8 cellular contexts compared by ENCODE assay signal in the genomic region with DNA sequence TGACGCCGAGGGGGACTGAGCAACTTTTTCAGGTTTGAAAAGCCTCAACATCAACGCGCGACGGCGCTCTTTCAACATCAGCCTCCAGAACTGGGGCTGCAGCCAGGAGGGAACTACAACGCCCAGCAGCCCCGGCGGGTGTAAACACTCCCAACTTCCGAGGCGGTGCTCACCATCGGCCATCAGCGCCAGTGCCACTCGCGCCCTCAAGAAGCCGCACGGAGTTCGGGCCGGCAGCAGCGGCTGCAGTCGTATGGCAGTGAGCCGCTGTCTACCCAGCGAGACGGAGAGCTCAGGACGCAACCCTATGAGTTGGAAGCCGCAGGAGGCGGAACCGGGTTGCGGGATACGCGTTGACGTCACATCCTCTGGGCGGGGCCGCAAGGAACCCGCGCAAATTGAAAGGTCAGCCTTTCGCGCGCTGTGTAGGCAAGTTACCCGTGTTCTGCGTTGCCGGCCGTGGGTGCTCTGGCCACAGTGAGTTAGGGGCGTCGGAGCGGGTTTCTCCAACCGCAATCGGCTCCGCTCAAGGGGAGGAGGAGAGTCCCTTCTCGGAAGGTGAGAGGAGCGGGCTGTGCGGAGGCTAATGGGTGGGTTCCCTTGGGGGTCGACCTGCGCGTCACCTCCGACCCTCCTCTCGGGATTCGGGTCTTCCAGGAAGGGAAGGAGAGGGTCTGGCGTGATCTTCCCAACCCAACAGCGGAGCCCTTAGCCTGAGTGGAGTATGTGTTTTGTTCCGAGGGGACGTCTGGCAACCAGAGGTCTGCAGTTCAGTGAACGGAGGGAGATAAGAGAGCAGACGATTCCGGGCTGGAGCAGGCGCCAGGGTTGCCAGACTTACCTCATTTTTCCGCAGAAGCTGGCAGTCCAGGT. TPM values are rescaled to one million over a fixed set of nuclear protein-coding genes. Genes with fewer than 3 reads are reported as not detected.
A peak's percentile ranks its signal among the peaks of the same experiment; 100 is the strongest.
DNase-seq lines count a peak whose midpoint lies in the region; TF ChIP-seq lines count a peak whose summit lies in the region.

A gene (plus strand): TSS at position 409 of the 873 bp plus-strand sequence. CDS start 2,222 bp downstream, outside the sequence.

- H3K4ac ChIP-seq in mesendoderm (ENCODE audit: low read depth, low read length), result no peak within 1 kb of the TSS

- peak within 1 kb of the TSS; percentile 99 for H3K4me3 ChIP-seq in Caco-2 (ENCODE audit: low read depth, low read length)
- H3K4me3 ChIP-seq in endocrine pancreas (ENCODE audit: control insufficient read depth, insufficient read depth, low read length), result peak within 1 kb of the TSS; percentile 57
- peak within 1 kb of the TSS; percentile 75 for H3K4me3 ChIP-seq in mesendoderm (ENCODE audit: low read length)

- CTCF ChIA-PET in Caco-2 (lab: Charles Lee), result interaction anchor here (0.6 kb wide), 1 partner anchor 861 kb away, joined by 3 read pairs; no protein-coding TSS in a partner anchor

- no CpG with 5 or more reads among the region's 68 CpGs for whole genome bisulfite sequencing in mesendoderm (ENCODE audit: extremely low coverage, insufficient coverage, low lambda C conversion rate)

- peaks cover 17% of the 10 kb centered on the region for H3K36me3 Mint-ChIP-seq in Caco-2 (ENCODE audit: insufficient read depth, unreplicated experiment)

- peaks cover 14% of the 10 kb centered on the region for H3K79me2 ChIP-seq in mesendoderm (ENCODE audit: control insufficient read depth, insufficient read depth, low read length)

- intact Hi-C loops in Caco-2 (cut with micrococcal nuclease; ENCODE audit: unreplicated experiment), result loop anchor here (5.0 kb wide), 2 partner anchors 206 to 331 kb away; a partner anchor contains a TSS

- H4K8ac ChIP-seq in mesendoderm (ENCODE audit: low read depth, low read length), result no peak within 1 kb of the TSS

- peaks cover 5% of the 10 kb centered on the region for H3K27me3 Mint-ChIP-seq in Caco-2 (ENCODE audit: insufficient read depth, unreplicated experiment)

- H3K23ac ChIP-seq in mesendoderm (ENCODE audit: low read length), result peak within 1 kb of the TSS; percentile 38

- peak; percentile 86 to 87 for DNase-seq in Caco-2
- DNase-seq in GM20000 (ENCODE audit: low spot score), result peak; percentile 92
- DNase-seq in HT-29 (ENCODE audit: low spot score), result peak; percentile 91
- DNase-seq in NOMO-1 treated with DMSO at 0.1 percent for 48 hours (lab: John Stamatoyannopoulos, UW; ENCODE audit: unreplicated experiment), result peak; percentile 95
- DNase-seq in activated CD8-positive, alpha-beta memory T cell treated with anti-CD3 and anti-CD28 coated beads for 4 hours (ENCODE audit: low read depth in 2 of 2), result peak; percentile 73 to 76
- peak; percentile 97 for DNase-seq in mesendoderm
- peak; percentile 71 for DNase-seq in stimulated activated CD8-positive, alpha-beta memory T cell treated with anti-CD3 and anti-CD28 coated beads, Interleukin-15, amount 100 ng/mL, for 1 hour (ENCODE audit: low read depth)

- H3K9me3 Mint-ChIP-seq in Caco-2 (ENCODE audit: unreplicated experiment), result no peaks in the 10 kb centered on the region

- H3K9me3 ChIP-seq in Caco-2 (no peaks in the 10 kb centered on the region), endocrine pancreas (ENCODE audit: control insufficient read depth, low read length) (no peaks in the 10 kb centered on the region)

- peaks cover 6% of the 10 kb centered on the region for H3K4me1 Mint-ChIP-seq in Caco-2 (ENCODE audit: low read depth, unreplicated experiment)

- H3K4me2 ChIP-seq in mesendoderm (ENCODE audit: low read length), result peak within 1 kb of the TSS; percentile 77

- no peak within 1 kb of the TSS for H2AK5ac ChIP-seq in mesendoderm (ENCODE audit: low read length)

- peak within 1 kb of the TSS; percentile 89 for H2BK5ac ChIP-seq in mesendoderm (ENCODE audit: low read length)

- BruUV-seq in Caco-2 (replicated peaks; lab: Mats Ljungman, UMichigan), result no TSS peak

- peaks cover 2% of the 10 kb centered on the region for H3K79me1 ChIP-seq in mesendoderm (ENCODE audit: low read length)

- peak within 1 kb of the TSS; percentile 98 for H3K4me3 Mint-ChIP-seq in Caco-2 (ENCODE audit: unreplicated experiment)

- peak in 1 of 2 experiments; percentile 38 for TF ChIP-seq CTCF in Caco-2 (IDR thresholded peaks at IDR 0.05; ENCODE audit: insufficient read depth in 1 of 2, low read depth in 1 of 2, low read length in 1 of 2, severe bottlenecking in 1 of 2, unreplicated experiment in 1 of 2)
- TF ChIP-seq CTCF in GM20000 (IDR thresholded peaks at IDR 0.05; ENCODE audit: extremely low read depth, missing control alignments), result peak; percentile 54

- peak within 1 kb of the TSS; percentile 97 for H3K56ac ChIP-seq in mesendoderm (ENCODE audit: low read length)

- H3K36me3 ChIP-seq in Caco-2 (ENCODE audit: control insufficient read depth, insufficient read depth, low read length), result no peaks in the 10 kb centered on the region
- H3K36me3 ChIP-seq in endocrine pancreas (ENCODE audit: control insufficient read depth, insufficient read depth, low read length), result no peaks in the 10 kb centered on the region
- peaks cover 2% of the 10 kb centered on the region for H3K36me3 ChIP-seq in mesendoderm (ENCODE audit: control insufficient read depth, insufficient read depth, low read length)

- no peak within 1 kb of the TSS for H2BK15ac ChIP-seq in mesendoderm (replicated peaks; ENCODE audit: low read depth)

- H4K5ac ChIP-seq in mesendoderm (ENCODE audit: low read length), result peak within 1 kb of the TSS; percentile 1

- H2BK120ac ChIP-seq in mesendoderm (ENCODE audit: low read depth, low read length), result no peak within 1 kb of the TSS

- POLR2A ChIA-PET in Caco-2 (lab: Charles Lee), result no interaction called here

- no peaks in the 10 kb centered on the region; the same call in 1 of the 2 replicates for H3K4me1 ChIP-seq in Caco-2
- H3K4me1 ChIP-seq in endocrine pancreas (ENCODE audit: control insufficient read depth, insufficient read depth, low read length), result no peaks in the 10 kb centered on the region
- H3K4me1 ChIP-seq in mesendoderm (ENCODE audit: control insufficient read depth, low read depth, low read length), result no peaks in the 10 kb centered on the region

- H3K27ac Mint-ChIP-seq in Caco-2 (ENCODE audit: unreplicated experiment), result peak within 1 kb of the TSS; percentile 97

- H3K18ac ChIP-seq in mesendoderm (ENCODE audit: low read length), result peak within 1 kb of the TSS; percentile 11

- peak within 1 kb of the TSS; percentile 68 for H3K27ac ChIP-seq in mesendoderm (ENCODE audit: low read depth, low read length)

- H3K9ac ChIP-seq in endocrine pancreas (ENCODE audit: control insufficient read depth, insufficient read depth, low read length) (peak within 1 kb of the TSS; percentile 81), mesendoderm (ENCODE audit: low read length) (peak within 1 kb of the TSS; percentile 82)

- no peaks in the 10 kb centered on the region for H3K27me3 ChIP-seq in Caco-2 (replicated peaks; ENCODE audit: control insufficient read depth, insufficient read depth, low read length)
- H3K27me3 ChIP-seq in endocrine pancreas (ENCODE audit: control insufficient read depth, insufficient read depth, low read length), result no peaks in the 10 kb centered on the region
- H3K27me3 ChIP-seq in mesendoderm (ENCODE audit: insufficient read depth, low read length, poor library complexity), result no peaks in the 10 kb centered on the region

RNA-seq across cellular contexts. Expression of the gene that starts here (rescaled TPM):
- total RNA-seq in Caco-2 (2022), result 18.5 and 19.6 TPM in 2 replicates
- 7.9 and 9.5 TPM in 2 replicates for total RNA-seq in HT-29 (2014; rRNA removed; shearing (Covaris generic))
- 24.3 TPM for polyA plus RNA-seq in mesendoderm (2013, experiment 1 of 2)
- 24.4 TPM for polyA plus RNA-seq in mesendoderm (2013, experiment 2 of 2)

Comparison
In these comparisons a context has a peak if more than half of its experiments do, and no peak if none do; other contexts are left out.
1. Peak in every context shown above with its lines: DNase-seq, H3K4me3 ChIP-seq and H3K27ac ChIP-seq.